ENCODE assay signal across 22 cellular contexts in genomic region chr1:214318956-214319355, GRCh38.
"Had no signal": no experiment of that assay in that cellular context is flagged by ENCODE, and none has a peak within 500 bp of the region (broad histone marks: within the 10 kb centered on the region; RNA-seq: fewer than 3 reads in every experiment).

No MANE protein-coding gene starts in this region.

- H3K9me3 Mint-ChIP-seq: activated B cell treated with CpG ODN at 0.5 μM for 24 hours; activated naive CD4-positive, alpha-beta T cell treated with anti-CD3 and anti-CD28 coated beads, Interleukin-2, amount 10 ng/mL, durations not matched to agents 7 days and 5 days; activated naive CD8-positive, alpha-beta T cell treated with anti-CD3 and anti-CD28 coated beads, Interleukin-2, amount 50 U/mL, for 24 hours; activated T-cell treated with anti-CD3 and anti-CD28 coated beads, Interleukin-2, amount 50 U/mL, for 24 hours; dendritic cell treated with granulocyte-macrophage colony-stimulating factor and Interleukin-4, amounts not matched to agents 40 ng/mL and 50 ng/mL, for 4 days; stimulated activated naive CD8-positive, alpha-beta T cell treated with anti-CD3 and anti-CD28 coated beads, Interleukin-15, amount 100 ng/mL, for 72 hours had no signal

- H3K4me3 ChIP-seq: ascending aorta, esophagus muscularis mucosa, hepatocyte, skin epidermis, suprapubic skin, transverse colon, uterus had no signal

- ATAC-seq: activated CD8-positive, alpha-beta T cell treated with anti-CD3 and anti-CD28 coated beads, Interleukin-2, amount 10 ng/mL, durations not matched to agents 7 days and 5 days; activated naive CD8-positive, alpha-beta T cell treated with anti-CD3 and anti-CD28 coated beads, Interleukin-2, amount 50 U/mL, for 24 hours; left lobe of liver; stimulated activated naive CD8-positive, alpha-beta T cell treated with anti-CD3 and anti-CD28 coated beads, Interleukin-15, amount 100 ng/mL, for 72 hours had no signal

- H3K4me1 Mint-ChIP-seq: activated naive CD4-positive, alpha-beta T cell treated with anti-CD3 and anti-CD28 coated beads, Interleukin-2, amount 10 ng/mL, durations not matched to agents 7 days and 5 days; activated naive CD8-positive, alpha-beta T cell treated with anti-CD3 and anti-CD28 coated beads, Interleukin-2, amount 50 U/mL, for 24 hours; stimulated activated naive CD8-positive, alpha-beta T cell treated with anti-CD3 and anti-CD28 coated beads, Interleukin-15, amount 100 ng/mL, for 72 hours had no signal

- DNase-seq: activated B cell treated with CpG ODN at 0.5 μM for 24 hours; activated CD4-positive, alpha-beta T cell treated with anti-CD3 and anti-CD28 coated beads for 4 hours; activated CD8-positive, alpha-beta T cell treated with anti-CD3 and anti-CD28 coated beads, Interleukin-2, amount 10 ng/mL, durations not matched to agents 7 days and 5 days; activated effector memory CD4-positive, alpha-beta T cell treated with Interleukin-2 at 50 U/mL for 16 hours; activated naive CD4-positive, alpha-beta T cell treated with anti-CD3 and anti-CD28 coated beads, Interleukin-2, amount 10 ng/mL, durations not matched to agents 7 days and 5 days; activated naive CD8-positive, alpha-beta T cell treated with anti-CD3 and anti-CD28 coated beads, Interleukin-2, amount 50 U/mL, for 24 hours; activated T-cell treated with anti-CD3 and anti-CD28 coated beads, Interleukin-2, amount 50 U/mL, for 24 hours; effector CD8-positive, alpha-beta T cell; mammary epithelial cell; SK-N-SH; stimulated activated CD4-positive, alpha-beta T cell treated with anti-CD3 and anti-CD28 coated beads, Interleukin-15, amount 100 ng/mL, for 24 hours; stimulated activated CD4-positive, alpha-beta T cell treated with anti-CD3 and anti-CD28 coated beads, Interleukin-2, amount 100 ng/mL, for 48 hours; stimulated activated naive CD8-positive, alpha-beta T cell treated with anti-CD3 and anti-CD28 coated beads, Interleukin-15, amount 100 ng/mL, for 72 hours; transverse colon had no signal

- H3K27me3 ChIP-seq: ascending aorta, esophagus muscularis mucosa, hepatocyte, suprapubic skin, transverse colon, uterus had no signal

- H3K9me3 ChIP-seq: ascending aorta, esophagus muscularis mucosa, SK-N-SH, suprapubic skin, transverse colon, uterus had no signal

- H3K4me1 ChIP-seq: ascending aorta, esophagus muscularis mucosa, suprapubic skin, transverse colon, uterus had no signal

- H3K27me3 Mint-ChIP-seq: activated B cell treated with CpG ODN at 0.5 μM for 24 hours; activated naive CD4-positive, alpha-beta T cell treated with anti-CD3 and anti-CD28 coated beads, Interleukin-2, amount 10 ng/mL, durations not matched to agents 7 days and 5 days; activated naive CD8-positive, alpha-beta T cell treated with anti-CD3 and anti-CD28 coated beads, Interleukin-2, amount 50 U/mL, for 24 hours; activated T-cell treated with anti-CD3 and anti-CD28 coated beads, Interleukin-2, amount 50 U/mL, for 24 hours; dendritic cell treated with granulocyte-macrophage colony-stimulating factor and Interleukin-4, amounts not matched to agents 40 ng/mL and 50 ng/mL, for 4 days; stimulated activated naive CD8-positive, alpha-beta T cell treated with anti-CD3 and anti-CD28 coated beads, Interleukin-15, amount 100 ng/mL, for 72 hours had no signal

- H3K27ac Mint-ChIP-seq: activated B cell treated with CpG ODN at 0.5 μM for 24 hours; activated CD8-positive, alpha-beta T cell treated with anti-CD3 and anti-CD28 coated beads, Interleukin-2, amount 10 ng/mL, durations not matched to agents 7 days and 5 days; activated naive CD4-positive, alpha-beta T cell treated with anti-CD3 and anti-CD28 coated beads, Interleukin-2, amount 10 ng/mL, durations not matched to agents 7 days and 5 days; activated naive CD8-positive, alpha-beta T cell treated with anti-CD3 and anti-CD28 coated beads, Interleukin-2, amount 50 U/mL, for 24 hours; activated T-cell treated with anti-CD3 and anti-CD28 coated beads, Interleukin-2, amount 50 U/mL, for 24 hours; dendritic cell treated with granulocyte-macrophage colony-stimulating factor and Interleukin-4, amounts not matched to agents 40 ng/mL and 50 ng/mL, for 4 days had no signal

- H3K36me3 ChIP-seq: uterus had no signal

- H3K27ac ChIP-seq: ascending aorta, esophagus muscularis mucosa, hepatocyte, skin epidermis, suprapubic skin, transverse colon, uterus had no signal

- H3K4me3 Mint-ChIP-seq: activated B cell treated with CpG ODN at 0.5 μM for 24 hours; activated CD8-positive, alpha-beta T cell treated with anti-CD3 and anti-CD28 coated beads, Interleukin-2, amount 10 ng/mL, durations not matched to agents 7 days and 5 days; activated naive CD4-positive, alpha-beta T cell treated with anti-CD3 and anti-CD28 coated beads, Interleukin-2, amount 10 ng/mL, durations not matched to agents 7 days and 5 days; activated naive CD8-positive, alpha-beta T cell treated with anti-CD3 and anti-CD28 coated beads, Interleukin-2, amount 50 U/mL, for 24 hours; activated T-cell treated with anti-CD3 and anti-CD28 coated beads, Interleukin-2, amount 50 U/mL, for 24 hours; dendritic cell treated with granulocyte-macrophage colony-stimulating factor and Interleukin-4, amounts not matched to agents 40 ng/mL and 50 ng/mL, for 4 days; stimulated activated naive CD8-positive, alpha-beta T cell treated with anti-CD3 and anti-CD28 coated beads, Interleukin-15, amount 100 ng/mL, for 72 hours had no signal
